2 cellular contexts compared by ENCODE assay signal in the genomic region with DNA sequence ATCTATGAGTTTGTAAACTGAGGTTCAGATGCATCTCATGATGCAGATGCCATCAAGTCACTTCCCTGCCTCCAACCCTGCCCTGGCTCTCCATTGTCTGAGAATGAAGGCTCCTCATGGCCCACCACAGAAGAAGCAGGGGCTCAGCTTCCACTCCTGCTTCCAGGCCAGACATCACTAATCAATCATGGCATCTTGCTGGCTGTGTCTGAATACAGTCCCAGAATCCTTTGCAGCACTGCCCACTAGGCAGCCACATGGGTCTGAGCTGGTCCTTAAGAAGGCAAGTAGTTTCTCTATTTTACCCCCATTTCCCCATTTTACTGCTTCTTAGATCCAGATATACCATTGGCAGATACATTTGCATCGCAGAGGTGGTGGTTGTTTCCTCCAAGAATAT.
TF ChIP-seq lines count a peak whose summit lies in the region.

No MANE protein-coding gene starts in this region.

TF ChIP-seq in HCT116, 20 proteins besides CTCF, POLR2A, EP300 and RAD21:
- TF ChIP-seq EZH2 (IDR thresholded peaks at IDR 0.05) (no peak), EGR1 (IDR thresholded peaks at IDR 0.05; ENCODE audit: low read depth) (no peak), ELF1 (IDR thresholded peaks at IDR 0.05; ENCODE audit: borderline replicate concordance, low read depth) (no peak), ZFX (IDR thresholded peaks at IDR 0.05) (no peak), JUND (IDR thresholded peaks at IDR 0.05) (no peak), CEBPB (IDR thresholded peaks at IDR 0.05; ENCODE audit: low read depth) (no peak), YY1 (IDR thresholded peaks at IDR 0.05; ENCODE audit: extremely low read depth, insufficient replicate concordance, low read depth, low read length) (no peak), ZBTB33 (IDR thresholded peaks at IDR 0.05; ENCODE audit: extremely low read depth, insufficient replicate concordance, low read length) (no peak), SP1 (IDR thresholded peaks at IDR 0.05; ENCODE audit: low read depth) (no peak), EZH2phosphoT487 (IDR thresholded peaks at IDR 0.05; ENCODE audit: borderline replicate concordance) (no peak), POLR2AphosphoS5 (IDR thresholded peaks at IDR 0.05; ENCODE audit: low read depth, low read length) (no peak), SRF (IDR thresholded peaks at IDR 0.05; ENCODE audit: low read depth) (no peak), SIN3A (IDR thresholded peaks at IDR 0.05; ENCODE audit: low read depth) (no peak), CBX3 (IDR thresholded peaks at IDR 0.05; ENCODE audit: low read depth) (no peak)
- TF ChIP-seq, protein P1, sequence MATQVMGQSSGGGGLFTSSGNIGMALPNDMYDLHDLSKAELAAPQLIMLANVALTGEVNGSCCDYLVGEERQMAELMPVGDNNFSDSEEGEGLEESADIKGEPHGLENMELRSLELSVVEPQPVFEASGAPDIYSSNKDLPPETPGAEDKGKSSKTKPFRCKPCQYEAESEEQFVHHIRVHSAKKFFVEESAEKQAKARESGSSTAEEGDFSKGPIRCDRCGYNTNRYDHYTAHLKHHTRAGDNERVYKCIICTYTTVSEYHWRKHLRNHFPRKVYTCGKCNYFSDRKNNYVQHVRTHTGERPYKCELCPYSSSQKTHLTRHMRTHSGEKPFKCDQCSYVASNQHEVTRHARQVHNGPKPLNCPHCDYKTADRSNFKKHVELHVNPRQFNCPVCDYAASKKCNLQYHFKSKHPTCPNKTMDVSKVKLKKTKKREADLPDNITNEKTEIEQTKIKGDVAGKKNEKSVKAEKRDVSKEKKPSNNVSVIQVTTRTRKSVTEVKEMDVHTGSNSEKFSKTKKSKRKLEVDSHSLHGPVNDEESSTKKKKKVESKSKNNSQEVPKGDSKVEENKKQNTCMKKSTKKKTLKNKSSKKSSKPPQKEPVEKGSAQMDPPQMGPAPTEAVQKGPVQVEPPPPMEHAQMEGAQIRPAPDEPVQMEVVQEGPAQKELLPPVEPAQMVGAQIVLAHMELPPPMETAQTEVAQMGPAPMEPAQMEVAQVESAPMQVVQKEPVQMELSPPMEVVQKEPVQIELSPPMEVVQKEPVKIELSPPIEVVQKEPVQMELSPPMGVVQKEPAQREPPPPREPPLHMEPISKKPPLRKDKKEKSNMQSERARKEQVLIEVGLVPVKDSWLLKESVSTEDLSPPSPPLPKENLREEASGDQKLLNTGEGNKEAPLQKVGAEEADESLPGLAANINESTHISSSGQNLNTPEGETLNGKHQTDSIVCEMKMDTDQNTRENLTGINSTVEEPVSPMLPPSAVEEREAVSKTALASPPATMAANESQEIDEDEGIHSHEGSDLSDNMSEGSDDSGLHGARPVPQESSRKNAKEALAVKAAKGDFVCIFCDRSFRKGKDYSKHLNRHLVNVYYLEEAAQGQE (IDR thresholded peaks at IDR 0.05; ENCODE audit: low read depth): no peak

TF ChIP-seq in GM12878, 131 proteins besides CTCF, POLR2A, EP300 and RAD21:
- TF ChIP-seq, protein P2, sequence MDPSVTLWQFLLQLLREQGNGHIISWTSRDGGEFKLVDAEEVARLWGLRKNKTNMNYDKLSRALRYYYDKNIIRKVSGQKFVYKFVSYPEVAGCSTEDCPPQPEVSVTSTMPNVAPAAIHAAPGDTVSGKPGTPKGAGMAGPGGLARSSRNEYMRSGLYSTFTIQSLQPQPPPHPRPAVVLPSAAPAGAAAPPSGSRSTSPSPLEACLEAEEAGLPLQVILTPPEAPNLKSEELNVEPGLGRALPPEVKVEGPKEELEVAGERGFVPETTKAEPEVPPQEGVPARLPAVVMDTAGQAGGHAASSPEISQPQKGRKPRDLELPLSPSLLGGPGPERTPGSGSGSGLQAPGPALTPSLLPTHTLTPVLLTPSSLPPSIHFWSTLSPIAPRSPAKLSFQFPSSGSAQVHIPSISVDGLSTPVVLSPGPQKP (IDR thresholded peaks at IDR 0.05; ENCODE audit: low read depth, low read length): no peak
- TF ChIP-seq, protein P3, sequence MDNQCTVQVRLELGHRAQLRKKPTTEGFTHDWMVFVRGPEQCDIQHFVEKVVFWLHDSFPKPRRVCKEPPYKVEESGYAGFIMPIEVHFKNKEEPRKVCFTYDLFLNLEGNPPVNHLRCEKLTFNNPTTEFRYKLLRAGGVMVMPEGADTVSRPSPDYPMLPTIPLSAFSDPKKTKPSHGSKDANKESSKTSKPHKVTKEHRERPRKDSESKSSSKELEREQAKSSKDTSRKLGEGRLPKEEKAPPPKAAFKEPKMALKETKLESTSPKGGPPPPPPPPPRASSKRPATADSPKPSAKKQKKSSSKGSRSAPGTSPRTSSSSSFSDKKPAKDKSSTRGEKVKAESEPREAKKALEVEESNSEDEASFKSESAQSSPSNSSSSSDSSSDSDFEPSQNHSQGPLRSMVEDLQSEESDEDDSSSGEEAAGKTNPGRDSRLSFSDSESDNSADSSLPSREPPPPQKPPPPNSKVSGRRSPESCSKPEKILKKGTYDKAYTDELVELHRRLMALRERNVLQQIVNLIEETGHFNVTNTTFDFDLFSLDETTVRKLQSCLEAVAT (IDR thresholded peaks at IDR 0.05): peak; percentile 66; the same call in 1 of the 2 replicates
TF ChIP-seq in GM12878: peak in this region for 1.
